ENCODE assay signal across 30 cellular contexts in genomic region chr11:83666149-83666548, GRCh38.
"Had no signal": no experiment of that assay in that cellular context is flagged by ENCODE, and none has a peak within 500 bp of the region (broad histone marks: within the 10 kb centered on the region; RNA-seq: fewer than 3 reads in every experiment).

No MANE protein-coding gene starts in this region.

- H3K36me3 ChIP-seq: cardiac muscle cell, neural progenitor cell, thoracic aorta, uterus had no signal

- ATAC-seq: activated CD8-positive, alpha-beta T cell treated with anti-CD3 and anti-CD28 coated beads for 36 hours; activated T-cell treated with anti-CD3 and anti-CD28 coated beads, Interleukin-2, amount 50 U/mL, for 4 hours; activated T-helper 17 cell treated with anti-CD3 and anti-CD28 coated beads, Interleukin-2, amount 50 U/mL, for 72 hours; effector memory CD8-positive, alpha-beta T cell; esophagus mucosa; naive thymus-derived CD8-positive, alpha-beta T cell; right lobe of liver; stimulated activated effector memory CD8-positive, alpha-beta T cell treated with anti-CD3 and anti-CD28 coated beads, Interleukin-12 subunit alpha, Interleukin-12 subunit beta, amount 100 ng/mL, for 72 hours; T-helper 17 cell had no signal

- H3K9me3 ChIP-seq: right lobe of liver, thoracic aorta, uterus had no signal

- H3K27ac Mint-ChIP-seq: activated CD4-positive, alpha-beta T cell treated with anti-CD3 and anti-CD28 coated beads, Interleukin-2, amount 10 ng/mL, durations not matched to agents 7 days and 5 days; activated CD8-positive, alpha-beta T cell treated with anti-CD3 and anti-CD28 coated beads for 36 hours; activated T-helper 17 cell treated with anti-CD3 and anti-CD28 coated beads, Interleukin-2, amount 50 U/mL, for 72 hours; effector memory CD8-positive, alpha-beta T cell; naive thymus-derived CD8-positive, alpha-beta T cell; neural progenitor cell; stimulated activated effector memory CD8-positive, alpha-beta T cell treated with anti-CD3 and anti-CD28 coated beads, Interleukin-12 subunit alpha, Interleukin-12 subunit beta, amount 100 ng/mL, for 72 hours; stimulated activated naive CD8-positive, alpha-beta T cell treated with anti-CD3 and anti-CD28 coated beads, Interleukin-15, Interleukin-2, amounts not matched to agents 100 ng/mL and 50 ng/mL, for 24 hours; T-helper 17 cell had no signal

- H3K27ac ChIP-seq: cardiac muscle cell, neural progenitor cell, right lobe of liver, skin epidermis, thoracic aorta, uterus had no signal

- H3K4me2 ChIP-seq: neural progenitor cell had no signal

- H3K27me3 Mint-ChIP-seq: activated CD4-positive, alpha-beta T cell treated with anti-CD3 and anti-CD28 coated beads, Interleukin-2, amount 10 ng/mL, durations not matched to agents 7 days and 5 days; effector memory CD8-positive, alpha-beta T cell had no signal

- H3K4me1 Mint-ChIP-seq: activated CD4-positive, alpha-beta T cell treated with anti-CD3 and anti-CD28 coated beads, Interleukin-2, amount 10 ng/mL, durations not matched to agents 7 days and 5 days; activated T-helper 17 cell treated with anti-CD3 and anti-CD28 coated beads, Interleukin-2, amount 50 U/mL, for 72 hours; naive thymus-derived CD8-positive, alpha-beta T cell; stimulated activated effector memory CD8-positive, alpha-beta T cell treated with anti-CD3 and anti-CD28 coated beads, Interleukin-12 subunit alpha, Interleukin-12 subunit beta, amount 100 ng/mL, for 72 hours; T-helper 17 cell had no signal

- H2AFZ ChIP-seq: neural progenitor cell had no signal

- H3K27me3 ChIP-seq: cardiac muscle cell, neural progenitor cell, right lobe of liver, uterus had no signal

- H3K9ac ChIP-seq: neural progenitor cell had no signal

- H3K4me3 ChIP-seq: cardiac muscle cell, neural progenitor cell, right lobe of liver, skin epidermis, thoracic aorta, uterus had no signal

- H3K4me3 Mint-ChIP-seq: activated CD4-positive, alpha-beta T cell treated with anti-CD3 and anti-CD28 coated beads, Interleukin-2, amount 10 ng/mL, durations not matched to agents 7 days and 5 days; activated CD8-positive, alpha-beta T cell treated with anti-CD3 and anti-CD28 coated beads for 36 hours; activated T-cell treated with anti-CD3 and anti-CD28 coated beads, Interleukin-2, amount 50 U/mL, for 4 hours; activated T-helper 17 cell treated with anti-CD3 and anti-CD28 coated beads, Interleukin-2, amount 50 U/mL, for 72 hours; effector memory CD8-positive, alpha-beta T cell; naive thymus-derived CD8-positive, alpha-beta T cell; neural progenitor cell; stimulated activated effector memory CD8-positive, alpha-beta T cell treated with anti-CD3 and anti-CD28 coated beads, Interleukin-12 subunit alpha, Interleukin-12 subunit beta, amount 100 ng/mL, for 72 hours; stimulated activated naive CD8-positive, alpha-beta T cell treated with anti-CD3 and anti-CD28 coated beads, Interleukin-15, Interleukin-2, amounts not matched to agents 100 ng/mL and 50 ng/mL, for 24 hours; T-helper 17 cell had no signal

- H3K36me3 Mint-ChIP-seq: naive thymus-derived CD8-positive, alpha-beta T cell; neural progenitor cell; stimulated activated effector memory CD8-positive, alpha-beta T cell treated with anti-CD3 and anti-CD28 coated beads, Interleukin-12 subunit alpha, Interleukin-12 subunit beta, amount 100 ng/mL, for 72 hours had no signal

- DNase-seq: activated CD4-positive, alpha-beta T cell treated with anti-CD3 and anti-CD28 coated beads for 1 hour; activated CD4-positive, alpha-beta T cell treated with anti-CD3 and anti-CD28 coated beads, Interleukin-2, amount 10 ng/mL, durations not matched to agents 7 days and 5 days; activated CD8-positive, alpha-beta T cell treated with anti-CD3 and anti-CD28 coated beads for 36 hours; activated gamma-delta T cell treated with Interleukin-2 at 50 U/mL for 16 hours; activated naive CD4-positive, alpha-beta T cell treated with anti-CD3 and anti-CD28 coated beads, Interleukin-2, amount 50 U/mL, for 16 hours; activated T-cell treated with anti-CD3 and anti-CD28 coated beads, Interleukin-2, amount 50 U/mL, for 4 hours; amygdala; cerebellar nuclear complex; cortex of kidney; effector memory CD8-positive, alpha-beta T cell; foreskin fibroblast; head of caudate nucleus; hippocampal formation; kidney; naive thymus-derived CD8-positive, alpha-beta T cell; posterior cingulate gyrus; right lobe of liver; stimulated activated CD4-positive, alpha-beta T cell treated with anti-CD3 and anti-CD28 coated beads, Interleukin-4, amount 100 ng/mL, for 24 hours; T-helper 17 cell; T1000; trophoblast cell; uterus had no signal

- H3K4me1 ChIP-seq: neural progenitor cell, uterus had no signal

- H3K9me3 Mint-ChIP-seq: activated CD4-positive, alpha-beta T cell treated with anti-CD3 and anti-CD28 coated beads, Interleukin-2, amount 10 ng/mL, durations not matched to agents 7 days and 5 days; activated CD8-positive, alpha-beta T cell treated with anti-CD3 and anti-CD28 coated beads for 36 hours; activated T-cell treated with anti-CD3 and anti-CD28 coated beads, Interleukin-2, amount 50 U/mL, for 4 hours; activated T-helper 17 cell treated with anti-CD3 and anti-CD28 coated beads, Interleukin-2, amount 50 U/mL, for 72 hours; effector memory CD8-positive, alpha-beta T cell; neural progenitor cell; stimulated activated effector memory CD8-positive, alpha-beta T cell treated with anti-CD3 and anti-CD28 coated beads, Interleukin-12 subunit alpha, Interleukin-12 subunit beta, amount 100 ng/mL, for 72 hours; stimulated activated naive CD8-positive, alpha-beta T cell treated with anti-CD3 and anti-CD28 coated beads, Interleukin-15, Interleukin-2, amounts not matched to agents 100 ng/mL and 50 ng/mL, for 24 hours had no signal
